1 cellular context compared by ENCODE assay signal in genomic region chr21:46598563-46599250, GRCh38.
TF ChIP-seq lines count a peak whose summit lies in the region.

No MANE protein-coding gene starts in this region.

TF ChIP-seq in H1, 55 proteins besides CTCF, POLR2A, EP300 and RAD21:
- TF ChIP-seq GTF2F1 (IDR thresholded peaks at IDR 0.05; ENCODE audit: borderline replicate concordance, low read depth, low read length) (no peak), TAF1 (IDR thresholded peaks at IDR 0.05; ENCODE audit: low read depth, low read length) (no peak), CTBP2 (IDR thresholded peaks at IDR 0.05; ENCODE audit: borderline replicate concordance, insufficient read depth, insufficient read length, low read length) (no peak), ATF3 (IDR thresholded peaks at IDR 0.05; ENCODE audit: insufficient read depth, low read depth, low read length) (no peak), JUND (IDR thresholded peaks at IDR 0.05; ENCODE audit: low read length) (no peak), JUN (IDR thresholded peaks at IDR 0.05; ENCODE audit: low read depth, low read length) (no peak), ASH2L (IDR thresholded peaks at IDR 0.05; ENCODE audit: low read length) (no peak), SAP30 (IDR thresholded peaks at IDR 0.05; ENCODE audit: insufficient read depth, insufficient replicate concordance, low read length) (no peak), RXRA (IDR thresholded peaks at IDR 0.05; ENCODE audit: insufficient read depth, low read depth, low read length) (no peak), SP4 (IDR thresholded peaks at IDR 0.05; ENCODE audit: low read length) (no peak), TBP (IDR thresholded peaks at IDR 0.05; ENCODE audit: low read depth, low read length) (no peak), POLR2AphosphoS5 (IDR thresholded peaks at IDR 0.05; ENCODE audit: low read depth, low read length) (no peak), RBBP5 (IDR thresholded peaks at IDR 0.05; ENCODE audit: borderline replicate concordance, low read depth, low read length) (no peak), CHD2 (IDR thresholded peaks at IDR 0.05; ENCODE audit: low read length) (no peak), SP2 (IDR thresholded peaks at IDR 0.05; ENCODE audit: low read length) (no peak)
- TF ChIP-seq, protein P1, sequence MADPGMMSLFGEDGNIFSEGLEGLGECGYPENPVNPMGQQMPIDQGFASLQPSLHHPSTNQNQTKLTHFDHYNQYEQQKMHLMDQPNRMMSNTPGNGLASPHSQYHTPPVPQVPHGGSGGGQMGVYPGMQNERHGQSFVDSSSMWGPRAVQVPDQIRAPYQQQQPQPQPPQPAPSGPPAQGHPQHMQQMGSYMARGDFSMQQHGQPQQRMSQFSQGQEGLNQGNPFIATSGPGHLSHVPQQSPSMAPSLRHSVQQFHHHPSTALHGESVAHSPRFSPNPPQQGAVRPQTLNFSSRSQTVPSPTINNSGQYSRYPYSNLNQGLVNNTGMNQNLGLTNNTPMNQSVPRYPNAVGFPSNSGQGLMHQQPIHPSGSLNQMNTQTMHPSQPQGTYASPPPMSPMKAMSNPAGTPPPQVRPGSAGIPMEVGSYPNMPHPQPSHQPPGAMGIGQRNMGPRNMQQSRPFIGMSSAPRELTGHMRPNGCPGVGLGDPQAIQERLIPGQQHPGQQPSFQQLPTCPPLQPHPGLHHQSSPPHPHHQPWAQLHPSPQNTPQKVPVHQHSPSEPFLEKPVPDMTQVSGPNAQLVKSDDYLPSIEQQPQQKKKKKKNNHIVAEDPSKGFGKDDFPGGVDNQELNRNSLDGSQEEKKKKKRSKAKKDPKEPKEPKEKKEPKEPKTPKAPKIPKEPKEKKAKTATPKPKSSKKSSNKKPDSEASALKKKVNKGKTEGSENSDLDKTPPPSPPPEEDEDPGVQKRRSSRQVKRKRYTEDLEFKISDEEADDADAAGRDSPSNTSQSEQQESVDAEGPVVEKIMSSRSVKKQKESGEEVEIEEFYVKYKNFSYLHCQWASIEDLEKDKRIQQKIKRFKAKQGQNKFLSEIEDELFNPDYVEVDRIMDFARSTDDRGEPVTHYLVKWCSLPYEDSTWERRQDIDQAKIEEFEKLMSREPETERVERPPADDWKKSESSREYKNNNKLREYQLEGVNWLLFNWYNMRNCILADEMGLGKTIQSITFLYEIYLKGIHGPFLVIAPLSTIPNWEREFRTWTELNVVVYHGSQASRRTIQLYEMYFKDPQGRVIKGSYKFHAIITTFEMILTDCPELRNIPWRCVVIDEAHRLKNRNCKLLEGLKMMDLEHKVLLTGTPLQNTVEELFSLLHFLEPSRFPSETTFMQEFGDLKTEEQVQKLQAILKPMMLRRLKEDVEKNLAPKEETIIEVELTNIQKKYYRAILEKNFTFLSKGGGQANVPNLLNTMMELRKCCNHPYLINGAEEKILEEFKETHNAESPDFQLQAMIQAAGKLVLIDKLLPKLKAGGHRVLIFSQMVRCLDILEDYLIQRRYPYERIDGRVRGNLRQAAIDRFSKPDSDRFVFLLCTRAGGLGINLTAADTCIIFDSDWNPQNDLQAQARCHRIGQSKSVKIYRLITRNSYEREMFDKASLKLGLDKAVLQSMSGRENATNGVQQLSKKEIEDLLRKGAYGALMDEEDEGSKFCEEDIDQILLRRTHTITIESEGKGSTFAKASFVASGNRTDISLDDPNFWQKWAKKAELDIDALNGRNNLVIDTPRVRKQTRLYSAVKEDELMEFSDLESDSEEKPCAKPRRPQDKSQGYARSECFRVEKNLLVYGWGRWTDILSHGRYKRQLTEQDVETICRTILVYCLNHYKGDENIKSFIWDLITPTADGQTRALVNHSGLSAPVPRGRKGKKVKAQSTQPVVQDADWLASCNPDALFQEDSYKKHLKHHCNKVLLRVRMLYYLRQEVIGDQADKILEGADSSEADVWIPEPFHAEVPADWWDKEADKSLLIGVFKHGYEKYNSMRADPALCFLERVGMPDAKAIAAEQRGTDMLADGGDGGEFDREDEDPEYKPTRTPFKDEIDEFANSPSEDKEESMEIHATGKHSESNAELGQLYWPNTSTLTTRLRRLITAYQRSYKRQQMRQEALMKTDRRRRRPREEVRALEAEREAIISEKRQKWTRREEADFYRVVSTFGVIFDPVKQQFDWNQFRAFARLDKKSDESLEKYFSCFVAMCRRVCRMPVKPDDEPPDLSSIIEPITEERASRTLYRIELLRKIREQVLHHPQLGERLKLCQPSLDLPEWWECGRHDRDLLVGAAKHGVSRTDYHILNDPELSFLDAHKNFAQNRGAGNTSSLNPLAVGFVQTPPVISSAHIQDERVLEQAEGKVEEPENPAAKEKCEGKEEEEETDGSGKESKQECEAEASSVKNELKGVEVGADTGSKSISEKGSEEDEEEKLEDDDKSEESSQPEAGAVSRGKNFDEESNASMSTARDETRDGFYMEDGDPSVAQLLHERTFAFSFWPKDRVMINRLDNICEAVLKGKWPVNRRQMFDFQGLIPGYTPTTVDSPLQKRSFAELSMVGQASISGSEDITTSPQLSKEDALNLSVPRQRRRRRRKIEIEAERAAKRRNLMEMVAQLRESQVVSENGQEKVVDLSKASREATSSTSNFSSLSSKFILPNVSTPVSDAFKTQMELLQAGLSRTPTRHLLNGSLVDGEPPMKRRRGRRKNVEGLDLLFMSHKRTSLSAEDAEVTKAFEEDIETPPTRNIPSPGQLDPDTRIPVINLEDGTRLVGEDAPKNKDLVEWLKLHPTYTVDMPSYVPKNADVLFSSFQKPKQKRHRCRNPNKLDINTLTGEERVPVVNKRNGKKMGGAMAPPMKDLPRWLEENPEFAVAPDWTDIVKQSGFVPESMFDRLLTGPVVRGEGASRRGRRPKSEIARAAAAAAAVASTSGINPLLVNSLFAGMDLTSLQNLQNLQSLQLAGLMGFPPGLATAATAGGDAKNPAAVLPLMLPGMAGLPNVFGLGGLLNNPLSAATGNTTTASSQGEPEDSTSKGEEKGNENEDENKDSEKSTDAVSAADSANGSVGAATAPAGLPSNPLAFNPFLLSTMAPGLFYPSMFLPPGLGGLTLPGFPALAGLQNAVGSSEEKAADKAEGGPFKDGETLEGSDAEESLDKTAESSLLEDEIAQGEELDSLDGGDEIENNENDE (IDR thresholded peaks at IDR 0.05; ENCODE audit: insufficient replicate concordance, low read length) = no peak
